ENCODE assay signal across 21 cellular contexts in the genomic region with DNA sequence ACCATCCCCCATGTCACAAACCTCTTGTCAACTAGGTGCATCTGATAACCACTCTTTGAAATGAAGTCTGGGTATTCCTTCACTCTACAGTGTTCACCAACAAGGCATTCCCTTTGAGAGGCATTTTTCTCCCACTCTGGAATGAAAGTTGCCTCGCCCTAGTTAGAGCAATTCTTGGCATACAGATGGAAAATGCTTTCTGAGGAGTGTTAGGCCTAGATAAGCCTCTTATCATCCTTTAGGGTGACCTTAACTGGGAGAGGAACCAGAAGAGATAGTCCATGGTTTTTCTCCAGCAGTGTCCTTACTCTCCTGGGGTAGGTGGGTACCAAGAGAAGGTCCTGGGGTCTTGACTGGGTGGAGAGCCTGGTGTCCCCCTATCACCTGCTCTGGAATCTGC. TPM values are rescaled to one million over a fixed set of nuclear protein-coding genes. Genes with fewer than 3 reads are reported as not detected.
"Had no signal": no experiment of that assay in that cellular context is flagged by ENCODE, and none has a peak within 500 bp of the region (broad histone marks: within the 10 kb centered on the region; RNA-seq: fewer than 3 reads in every experiment).

No MANE protein-coding gene starts in this region.

- FAIRE-seq: kidney had no signal

- DNase-seq: activated CD4-positive, alpha-beta memory T cell treated with anti-CD3 and anti-CD28 coated beads for 36 hours; activated CD4-positive, alpha-beta T cell treated with anti-CD3 and anti-CD28 coated beads for 4 hours; activated CD4-positive, CD25-positive, alpha-beta regulatory T cell; activated effector memory CD4-positive, alpha-beta T cell treated with anti-CD3 and anti-CD28 coated beads, Interleukin-2, amount 50 U/mL, for 16 hours; activated naive CD4-positive, alpha-beta T cell treated with anti-CD3 and anti-CD28 coated beads, Interleukin-2, amount 10 ng/mL, durations not matched to agents 7 days and 5 days; amygdala; cortex of kidney; kidney; mesendoderm; naive B cell; occipital lobe; retina; stimulated activated CD4-positive, alpha-beta T cell treated with anti-CD3 and anti-CD28 coated beads, Interleukin-12 subunit alpha, Interleukin-12 subunit beta, amount 100 ng/mL, for 4 hours; stomach; SW 1271; T-helper 17 cell had no signal

- H3K27me3 ChIP-seq: stomach, suprapubic skin, tibial nerve, vagina had no signal

- H3K36me3 Mint-ChIP-seq: activated CD4-positive, alpha-beta memory T cell treated with anti-CD3 and anti-CD28 coated beads for 36 hours; activated naive CD4-positive, alpha-beta T cell treated with anti-CD3 and anti-CD28 coated beads, Interleukin-2, amount 10 ng/mL, durations not matched to agents 7 days and 5 days; naive B cell had no signal

- H3K9me3 ChIP-seq: stomach, suprapubic skin, tibial nerve, vagina had no signal

- H3K4me3 Mint-ChIP-seq: activated CD4-positive, alpha-beta memory T cell treated with anti-CD3 and anti-CD28 coated beads for 36 hours; activated naive CD4-positive, alpha-beta T cell treated with anti-CD3 and anti-CD28 coated beads, Interleukin-2, amount 10 ng/mL, durations not matched to agents 7 days and 5 days; naive B cell; T-helper 17 cell had no signal

- H3K4me3 ChIP-seq: stomach, suprapubic skin, tibial nerve, vagina had no signal

- ATAC-seq: T-helper 17 cell had no signal

- H3K9me3 Mint-ChIP-seq: activated CD4-positive, alpha-beta memory T cell treated with anti-CD3 and anti-CD28 coated beads for 36 hours; activated naive CD4-positive, alpha-beta T cell treated with anti-CD3 and anti-CD28 coated beads, Interleukin-2, amount 10 ng/mL, durations not matched to agents 7 days and 5 days had no signal

- H3K36me3 ChIP-seq: stomach, suprapubic skin, tibial nerve, vagina had no signal

- H3K27ac ChIP-seq: epithelial cell of prostate, stomach, suprapubic skin, tibial nerve, vagina had no signal

- H3K4me1 Mint-ChIP-seq: activated naive CD4-positive, alpha-beta T cell treated with anti-CD3 and anti-CD28 coated beads, Interleukin-2, amount 10 ng/mL, durations not matched to agents 7 days and 5 days had no signal

- H3K27ac Mint-ChIP-seq: activated CD4-positive, alpha-beta memory T cell treated with anti-CD3 and anti-CD28 coated beads for 36 hours; activated naive CD4-positive, alpha-beta T cell treated with anti-CD3 and anti-CD28 coated beads, Interleukin-2, amount 10 ng/mL, durations not matched to agents 7 days and 5 days; T-helper 17 cell had no signal

- H3K4me1 ChIP-seq: stomach, suprapubic skin, tibial nerve, vagina had no signal

RNA-seq across cellular contexts. Expression of gene CLIC5, which starts 14.8 kb away (rescaled TPM):
- total RNA-seq: fibroblast of villous mesenchyme had no signal
